Comparison of ENCODE assay signal across 1 cellular context in genomic region chr19:49639401-49640112, GRCh38.
TF ChIP-seq lines count a peak whose summit lies in the region.

No MANE protein-coding gene starts in this region.

TF ChIP-seq in H1, 55 proteins besides CTCF, POLR2A, EP300 and RAD21:
- TF ChIP-seq JUND (IDR thresholded peaks at IDR 0.05; ENCODE audit: low read length) (no peak), EZH2 (IDR thresholded peaks at IDR 0.05; ENCODE audit: low read depth, low read length, severe bottlenecking) (no peak), KDM1A (IDR thresholded peaks at IDR 0.05; ENCODE audit: borderline replicate concordance, low read length) (no peak), YY1 (IDR thresholded peaks at IDR 0.05; ENCODE audit: low read depth, low read length) (no peak)
TF ChIP-seq in H1: peak in this region for 0.
